Comparison of ENCODE assay signal across 23 cellular contexts in the genomic region with DNA sequence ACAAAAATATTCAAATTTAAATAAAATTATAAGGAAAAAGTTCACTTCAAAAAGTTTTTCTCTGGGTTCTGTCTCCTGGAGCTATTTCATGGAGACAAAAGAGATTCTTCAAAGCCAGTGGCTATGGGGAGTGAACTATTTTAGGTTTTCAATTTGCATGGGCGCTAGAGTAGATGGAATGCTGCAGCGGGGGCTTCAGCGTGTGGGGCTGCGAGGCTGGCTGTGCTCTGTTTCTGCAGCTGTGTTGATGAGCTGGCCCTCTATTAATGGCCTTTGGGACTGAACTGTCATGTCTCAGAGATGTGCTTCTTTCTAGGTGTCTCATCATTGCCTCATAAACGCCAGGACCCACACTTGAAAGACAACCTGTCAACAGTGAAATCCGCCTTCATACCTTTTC.
"Had no signal": no experiment of that assay in that cellular context is flagged by ENCODE, and none has a peak within 500 bp of the region (broad histone marks: within the 10 kb centered on the region; RNA-seq: fewer than 3 reads in every experiment).

No MANE protein-coding gene starts in this region.

- H3K4me1 Mint-ChIP-seq: IgD-negative memory B cell had no signal

- H3K27ac ChIP-seq: HL-60, KMS-11, SJSA1, SK-N-MC had no signal

- H3K36me3 Mint-ChIP-seq: IgD-negative memory B cell had no signal

- DNase-seq: Kasumi-1, MM.1S, NCI-H1092 treated with DMSO at 0.1 percent for 48 hours, NCI-H1436, NCI-H187, NCI-H2029, NCI-H2081 treated with DMSO at 0.1 percent for 48 hours, NCI-H2171, NCI-H226, NCI-H446, NCI-H510A, NCI-H524 treated with DMSO at 0.1 percent for 48 hours, NCI-H69, NCI-H774, Right ventricle myocardium superior, RPMI8226, SIG-M5 had no signal

- H3K36me3 ChIP-seq: SJSA1 had no signal

- H3K4me2 ChIP-seq: KMS-11 had no signal

- H3K9me3 Mint-ChIP-seq: IgD-negative memory B cell had no signal

- H3K27ac Mint-ChIP-seq: IgD-negative memory B cell had no signal

- H3K4me3 ChIP-seq: K562, SJSA1, SK-N-MC had no signal

- H3K4me3 Mint-ChIP-seq: IgD-negative memory B cell had no signal

- H3K4me1 ChIP-seq: SJSA1 had no signal

- ATAC-seq: K562 had no signal

- H3K9ac ChIP-seq: KMS-11 had no signal

- H3K27me3 ChIP-seq: SJSA1 had no signal

- H3K9me3 ChIP-seq: SJSA1 had no signal
